ENCODE assay signal across 2 cellular contexts in the genomic region with DNA sequence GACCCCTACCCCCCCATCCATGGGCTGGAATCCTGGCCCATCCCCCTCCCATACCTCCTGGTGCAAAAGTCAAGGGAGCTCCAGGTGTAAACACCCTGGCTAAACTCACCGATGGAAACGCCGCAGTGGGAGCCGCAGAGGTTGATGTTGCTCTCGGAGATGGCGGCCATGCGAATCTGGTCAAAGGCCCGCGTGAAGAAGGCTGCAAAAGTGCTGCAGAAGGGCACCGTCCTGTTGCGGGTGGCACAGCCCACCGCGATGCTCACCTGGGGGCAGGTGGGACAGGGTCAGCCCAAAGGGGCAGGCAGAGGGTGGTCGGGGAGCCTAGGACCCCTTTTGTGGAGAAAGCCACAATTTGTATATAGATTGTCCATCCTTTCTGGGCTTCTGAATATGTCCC.
TF ChIP-seq lines count a peak whose summit lies in the region.

No MANE protein-coding gene starts in this region.

TF ChIP-seq in SK-N-SH, 30 proteins besides CTCF, POLR2A, EP300 and RAD21 (continued from another document):
- TF ChIP-seq, protein P1, sequence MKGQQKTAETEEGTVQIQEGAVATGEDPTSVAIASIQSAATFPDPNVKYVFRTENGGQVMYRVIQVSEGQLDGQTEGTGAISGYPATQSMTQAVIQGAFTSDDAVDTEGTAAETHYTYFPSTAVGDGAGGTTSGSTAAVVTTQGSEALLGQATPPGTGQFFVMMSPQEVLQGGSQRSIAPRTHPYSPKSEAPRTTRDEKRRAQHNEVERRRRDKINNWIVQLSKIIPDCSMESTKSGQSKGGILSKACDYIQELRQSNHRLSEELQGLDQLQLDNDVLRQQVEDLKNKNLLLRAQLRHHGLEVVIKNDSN (IDR thresholded peaks at IDR 0.05; ENCODE audit: borderline replicate concordance, low read depth): no peak
- TF ChIP-seq RXRA (IDR thresholded peaks at IDR 0.05; ENCODE audit: borderline replicate concordance, low read depth) (no peak), ELF1 (IDR thresholded peaks at IDR 0.05) (no peak), NFIC (IDR thresholded peaks at IDR 0.05; ENCODE audit: borderline replicate concordance) (no peak)

TF ChIP-seq in SK-N-SH treated with all-trans-retinoic acid at 6 μM for 48 hours, 23 proteins besides CTCF, POLR2A, EP300 and RAD21 (continued from another document):
- TF ChIP-seq ZNF565 (CRISPR knock-in tag; conservative IDR thresholded peaks at IDR 0.05; ENCODE audit: low read depth) (no peak), SNAI2 (CRISPR knock-in tag; IDR thresholded peaks at IDR 0.05) (no peak), CSDC2 (CRISPR knock-in tag; IDR thresholded peaks at IDR 0.05) (no peak), ARNTL (CRISPR knock-in tag; IDR thresholded peaks at IDR 0.05; ENCODE audit: borderline replicate concordance, low read depth) (no peak), PPARA (CRISPR knock-in tag; IDR thresholded peaks at IDR 0.05; ENCODE audit: borderline replicate concordance) (no peak), GLIS3 (CRISPR knock-in tag; IDR thresholded peaks at IDR 0.05) (no peak), OSR1 (CRISPR knock-in tag; IDR thresholded peaks at IDR 0.05) (no peak), ZNF70 (CRISPR knock-in tag; IDR thresholded peaks at IDR 0.05) (no peak), ZNF8 (CRISPR knock-in tag; IDR thresholded peaks at IDR 0.05) (no peak)
- TF ChIP-seq, protein P2, sequence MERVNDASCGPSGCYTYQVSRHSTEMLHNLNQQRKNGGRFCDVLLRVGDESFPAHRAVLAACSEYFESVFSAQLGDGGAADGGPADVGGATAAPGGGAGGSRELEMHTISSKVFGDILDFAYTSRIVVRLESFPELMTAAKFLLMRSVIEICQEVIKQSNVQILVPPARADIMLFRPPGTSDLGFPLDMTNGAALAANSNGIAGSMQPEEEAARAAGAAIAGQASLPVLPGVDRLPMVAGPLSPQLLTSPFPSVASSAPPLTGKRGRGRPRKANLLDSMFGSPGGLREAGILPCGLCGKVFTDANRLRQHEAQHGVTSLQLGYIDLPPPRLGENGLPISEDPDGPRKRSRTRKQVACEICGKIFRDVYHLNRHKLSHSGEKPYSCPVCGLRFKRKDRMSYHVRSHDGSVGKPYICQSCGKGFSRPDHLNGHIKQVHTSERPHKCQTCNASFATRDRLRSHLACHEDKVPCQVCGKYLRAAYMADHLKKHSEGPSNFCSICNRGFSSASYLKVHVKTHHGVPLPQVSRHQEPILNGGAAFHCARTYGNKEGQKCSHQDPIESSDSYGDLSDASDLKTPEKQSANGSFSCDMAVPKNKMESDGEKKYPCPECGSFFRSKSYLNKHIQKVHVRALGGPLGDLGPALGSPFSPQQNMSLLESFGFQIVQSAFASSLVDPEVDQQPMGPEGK (CRISPR knock-in tag; IDR thresholded peaks at IDR 0.05; ENCODE audit: borderline replicate concordance): no peak
- TF ChIP-seq, protein P3, sequence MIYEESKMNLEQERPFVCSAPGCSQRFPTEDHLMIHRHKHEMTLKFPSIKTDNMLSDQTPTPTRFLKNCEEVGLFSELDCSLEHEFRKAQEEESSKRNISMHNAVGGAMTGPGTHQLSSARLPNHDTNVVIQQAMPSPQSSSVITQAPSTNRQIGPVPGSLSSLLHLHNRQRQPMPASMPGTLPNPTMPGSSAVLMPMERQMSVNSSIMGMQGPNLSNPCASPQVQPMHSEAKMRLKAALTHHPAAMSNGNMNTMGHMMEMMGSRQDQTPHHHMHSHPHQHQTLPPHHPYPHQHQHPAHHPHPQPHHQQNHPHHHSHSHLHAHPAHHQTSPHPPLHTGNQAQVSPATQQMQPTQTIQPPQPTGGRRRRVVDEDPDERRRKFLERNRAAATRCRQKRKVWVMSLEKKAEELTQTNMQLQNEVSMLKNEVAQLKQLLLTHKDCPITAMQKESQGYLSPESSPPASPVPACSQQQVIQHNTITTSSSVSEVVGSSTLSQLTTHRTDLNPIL (CRISPR knock-in tag; IDR thresholded peaks at IDR 0.05; ENCODE audit: low read depth): no peak
- TF ChIP-seq, protein P4, sequence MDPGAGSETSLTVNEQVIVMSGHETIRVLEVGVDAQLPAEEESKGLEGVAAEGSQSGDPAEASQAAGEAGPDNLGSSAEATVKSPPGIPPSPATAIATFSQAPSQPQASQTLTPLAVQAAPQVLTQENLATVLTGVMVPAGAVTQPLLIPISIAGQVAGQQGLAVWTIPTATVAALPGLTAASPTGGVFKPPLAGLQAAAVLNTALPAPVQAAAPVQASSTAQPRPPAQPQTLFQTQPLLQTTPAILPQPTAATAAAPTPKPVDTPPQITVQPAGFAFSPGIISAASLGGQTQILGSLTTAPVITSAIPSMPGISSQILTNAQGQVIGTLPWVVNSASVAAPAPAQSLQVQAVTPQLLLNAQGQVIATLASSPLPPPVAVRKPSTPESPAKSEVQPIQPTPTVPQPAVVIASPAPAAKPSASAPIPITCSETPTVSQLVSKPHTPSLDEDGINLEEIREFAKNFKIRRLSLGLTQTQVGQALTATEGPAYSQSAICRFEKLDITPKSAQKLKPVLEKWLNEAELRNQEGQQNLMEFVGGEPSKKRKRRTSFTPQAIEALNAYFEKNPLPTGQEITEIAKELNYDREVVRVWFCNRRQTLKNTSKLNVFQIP (CRISPR knock-in tag; IDR thresholded peaks at IDR 0.05; ENCODE audit: borderline replicate concordance, low read depth): no peak
TF ChIP-seq in SK-N-SH treated with all-trans-retinoic acid at 6 μM for 48 hours: peak in this region for 0.
